In the genomic region with DNA sequence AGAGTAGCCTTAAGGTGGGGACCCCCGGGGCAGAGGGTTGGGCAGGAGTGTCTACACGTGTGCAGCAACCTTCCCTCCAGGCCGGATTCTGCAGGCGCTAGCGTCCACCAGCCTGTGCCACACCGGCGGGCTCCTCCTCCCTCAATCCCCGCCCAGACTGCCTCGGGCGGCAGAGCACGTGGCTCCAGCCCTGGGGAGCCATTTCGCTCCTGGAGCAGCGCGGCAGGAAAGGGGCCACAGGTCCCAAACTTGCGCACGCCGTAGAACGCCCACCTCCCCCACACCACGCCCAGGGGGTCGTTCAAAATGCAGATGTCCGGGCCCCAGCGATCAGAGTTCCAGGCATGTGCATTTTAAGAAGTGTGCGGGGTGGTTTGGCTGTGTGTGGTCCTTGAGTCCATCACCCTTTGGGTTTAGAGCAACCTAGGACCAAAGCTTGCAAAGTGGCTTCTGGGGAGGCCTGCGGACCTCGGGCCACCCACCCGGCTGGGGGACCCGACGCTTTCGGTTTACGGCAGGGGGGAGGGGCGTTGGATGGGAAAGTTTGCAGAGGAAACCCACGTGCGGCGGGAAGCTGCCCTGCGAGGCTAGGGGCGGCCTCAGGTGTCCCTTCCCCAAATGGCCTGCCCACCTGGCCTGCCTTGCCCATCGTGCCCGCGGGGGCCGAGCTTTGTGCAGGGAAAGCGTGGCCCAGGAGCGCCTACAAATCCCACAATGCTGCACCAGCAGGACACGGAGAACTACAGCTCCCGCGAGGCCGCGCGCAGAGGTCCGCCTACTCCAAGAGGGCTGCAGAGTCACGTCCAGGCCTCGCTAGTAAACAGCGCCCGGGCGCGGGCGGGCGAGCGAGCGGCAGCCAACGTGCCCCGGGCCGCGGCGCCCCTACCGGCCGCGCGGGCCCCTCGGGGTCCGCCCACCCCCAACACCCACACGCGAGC, we compare ENCODE assay signal across 8 cellular contexts. TPM values are rescaled to one million over a fixed set of nuclear protein-coding genes. Genes with fewer than 3 reads are reported as not detected.
A peak's percentile ranks its signal among the peaks of the same experiment; 100 is the strongest.
DNase-seq lines count a peak whose midpoint lies in the region; ATAC-seq and TF ChIP-seq lines count a peak whose summit lies in the region.

No MANE protein-coding gene starts in this region.

- peak; percentile 20 for TF ChIP-seq CTCF in GM10248 (IDR thresholded peaks at IDR 0.05; ENCODE audit: control extremely low read depth, extremely low read depth, low read depth, missing control alignments)
- peak in 2 of 6 experiments; percentile 3 to 13 for TF ChIP-seq CTCF in adrenal gland (IDR thresholded peaks at IDR 0.05)
- TF ChIP-seq CTCF in progenitor cell of endocrine pancreas (IDR thresholded peaks at IDR 0.05; ENCODE audit: unreplicated experiment) = peak; percentile 49
- TF ChIP-seq CTCF in upper lobe of right lung (IDR thresholded peaks at IDR 0.05) = no peak

- WGBS in adrenal gland, 4 donors = 0 to 1% (median 0%) methylated on average over 7 to 72 of the region's 72 CpGs

- TF ChIP-seq POLR2A in adrenal gland (IDR thresholded peaks at IDR 0.05) = peak in 1 of 2 donors; percentile 64

- peaks cover 2% of the 10 kb centered on the region for H3K4me1 Mint-ChIP-seq in progenitor cell of endocrine pancreas (ENCODE audit: low read depth)

- H3K27me3 ChIP-seq in adrenal gland = no peaks in the 10 kb centered on the region
- H3K27me3 ChIP-seq in upper lobe of right lung = no peaks in the 10 kb centered on the region

- peaks cover 8 to 18% of the 10 kb centered on the region in 2 donors for H3K4me1 ChIP-seq in adrenal gland (replicated peaks in 1 of 2)
- peaks cover 5% of the 10 kb centered on the region for H3K4me1 ChIP-seq in upper lobe of right lung

- H3K4me3 ChIP-seq in adrenal gland (peak overlapping the region; percentile 3 to 96 (median 90)), upper lobe of right lung (peak overlapping the region; percentile 95)

- peak; percentile 68 for ATAC-seq in HG02642 (IDR thresholded peaks at IDR 0.05; ENCODE audit: poor library complexity, unreplicated experiment)
- peak; percentile 85 to 91 for ATAC-seq in left cardiac atrium
- peak; percentile 87 for ATAC-seq in upper lobe of right lung

- H3K9me3 Mint-ChIP-seq in progenitor cell of endocrine pancreas (ENCODE audit: low read depth) = no peaks in the 10 kb centered on the region

- H3K36me3 ChIP-seq in adrenal gland (replicated peaks in 1 of 2) (no peaks in the 10 kb centered on the region), upper lobe of right lung (no peaks in the 10 kb centered on the region)

- CTCF ChIA-PET in GM10248 (lab: Yijun Ruan, JAX) = interaction anchor here (0.7 to 10.5 kb wide), 9 partner anchors 9 to 131 kb away, joined by 3 to 103 read pairs (median 4); no protein-coding TSS in a partner anchor

- POLR2A ChIA-PET in GM10248 (lab: Yijun Ruan, JAX) = interaction anchor here (0.6 to 1.0 kb wide), 2 partner anchors 14 to 18 kb away, joined by 4 to 6 read pairs; no protein-coding TSS in a partner anchor

- H3K27me3 Mint-ChIP-seq in progenitor cell of endocrine pancreas = no peaks in the 10 kb centered on the region

- H3K27ac ChIP-seq in adrenal gland = peak overlapping the region; percentile 62 to 96 (median 93)
- peak overlapping the region; percentile 91 for H3K27ac ChIP-seq in upper lobe of right lung

- peak overlapping the region; percentile 79 for H3K4me3 Mint-ChIP-seq in progenitor cell of endocrine pancreas (ENCODE audit: low read depth)

- H3K36me3 Mint-ChIP-seq in progenitor cell of endocrine pancreas (ENCODE audit: insufficient read depth) = peaks cover 4% of the 10 kb centered on the region

- DNase-seq in GM10248 (ENCODE audit: extremely low spot score) = peak; percentile 93
- peak; percentile 63 to 91 (median 85) for DNase-seq in NCI-H1417 (lab: John Stamatoyannopoulos, UW)
- peak; percentile 95 for DNase-seq in SW480 (ENCODE audit: low spot score)
- DNase-seq in adrenal gland = peak; percentile 92 to 96 (median 94)
- peak; percentile 96 for DNase-seq in left cardiac atrium
- peak; percentile 82 for DNase-seq in progenitor cell of endocrine pancreas (ENCODE audit: low spot score, unreplicated experiment)
- peak; percentile 97 for DNase-seq in upper lobe of right lung

- intact Hi-C loops in adrenal gland (cut with DNase I) = no loop called here
- intact Hi-C loops in left cardiac atrium (cut with DNase I) = no loop called here
- intact Hi-C loops in upper lobe of right lung (cut with DNase I) = no loop called here

- H3K27ac Mint-ChIP-seq in progenitor cell of endocrine pancreas = peak overlapping the region; percentile 92

- H3K9me3 ChIP-seq in adrenal gland (replicated peaks in 1 of 3) (no peaks in the 10 kb centered on the region), upper lobe of right lung (no peaks in the 10 kb centered on the region)

RNA-seq across cellular contexts. Expression of a gene that starts 1.4 kb away (rescaled TPM):
- total RNA-seq in adrenal gland (10 to 100 TPM in 2 of 8 donors, 1 to 10 TPM in 6; 2.5 to 15.4 (median 6.4) TPM), left cardiac atrium (1 to 10 TPM; 3.7 to 4.2 TPM), progenitor cell of endocrine pancreas (22.9 and 29.0 TPM in 2 replicates), upper lobe of right lung (9.6 TPM)
- 10 to 100 TPM in 1 of 3 donors, 1 to 10 TPM in 2; 3.3 to 10.3 (median 4.5) TPM for polyA plus RNA-seq in adrenal gland

RNA-seq across cellular contexts. Expression of a gene that starts 29.6 kb away (rescaled TPM):
- total RNA-seq in adrenal gland = 1 to 10 TPM in 1 of 8 donors, under 1 TPM in 5, not detected in 2; 0.29 to 1.3 (median 0.53) TPM
- under 1 TPM; 0.24 to 0.57 (median 0.46) TPM for polyA plus RNA-seq in adrenal gland
- total RNA-seq in left cardiac atrium = 100 to 1,000 TPM; 302 to 359 TPM
- total RNA-seq in progenitor cell of endocrine pancreas = 0.09 TPM in 1 of 2 replicates, not detected in the other
- total RNA-seq in upper lobe of right lung = 0.64 TPM

RNA-seq across cellular contexts. Expression of a gene that starts 44.4 kb away (rescaled TPM):
- total RNA-seq in adrenal gland = 10 to 100 TPM; 11.9 to 36.2 (median 18.6) TPM
- 10 to 100 TPM in 2 of 3 donors, 1 to 10 TPM in 1; 2.0 to 16.7 (median 13.4) TPM for polyA plus RNA-seq in adrenal gland
- total RNA-seq in left cardiac atrium = 10 to 100 TPM; 23.9 to 29.2 TPM
- total RNA-seq in progenitor cell of endocrine pancreas = 22.2 and 23.2 TPM in 2 replicates
- total RNA-seq in upper lobe of right lung = 34.1 TPM

Comparison
In these comparisons a context has a peak if more than half of its experiments do, and no peak if none do; other contexts are left out.
1. Peak in every context shown above with its lines: DNase-seq, ATAC-seq, H3K4me3 ChIP-seq and H3K27ac ChIP-seq.
2. RNA of a gene that starts 29.6 kb away (total RNA-seq): 302 to 359 TPM in left cardiac atrium; 0.64 TPM in upper lobe of right lung (single experiment), 0.29 to 1.3 TPM in adrenal gland and 0.09 TPM in progenitor cell of endocrine pancreas; every median in the first group is over 100 times any median in the second.